8 cellular contexts compared by ENCODE assay signal in the genomic region with DNA sequence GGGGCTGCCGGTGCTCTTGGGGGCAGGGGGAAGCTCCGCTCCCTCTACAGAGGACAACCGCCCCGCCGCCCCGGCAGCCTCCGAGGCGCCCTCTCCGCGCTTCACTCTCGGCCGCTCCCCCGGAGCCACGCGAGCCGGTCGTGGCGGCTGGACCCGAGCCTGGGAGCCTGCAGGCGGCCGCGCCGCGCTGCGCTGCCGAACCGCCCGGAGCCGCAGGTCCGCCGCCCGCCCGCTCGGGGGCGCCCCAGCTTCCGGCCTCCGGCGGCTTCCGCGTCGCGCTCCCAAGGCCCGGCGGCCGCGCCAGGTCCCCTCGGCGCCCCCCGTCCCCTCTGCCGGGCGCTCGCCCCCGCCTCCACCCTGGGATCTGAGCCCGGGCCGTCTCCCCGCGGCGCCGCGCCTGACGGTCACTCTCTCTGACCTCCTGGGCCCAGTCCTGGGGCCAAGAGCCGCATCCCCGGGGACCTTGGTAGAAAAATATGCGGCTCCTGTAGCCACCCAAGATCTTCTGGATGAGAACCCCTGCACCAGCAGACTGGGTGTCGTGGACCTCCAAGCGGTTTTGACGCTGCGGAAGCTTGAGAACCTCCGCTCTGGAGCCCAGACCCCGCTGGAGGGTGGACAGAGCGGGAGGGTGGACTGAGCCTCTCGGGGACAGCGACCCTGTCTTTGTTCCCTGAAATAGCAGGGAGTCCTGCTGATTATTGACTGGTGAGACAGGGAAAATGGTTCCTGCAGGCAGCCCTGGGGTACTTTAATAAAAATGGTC. TPM values are rescaled to one million over a fixed set of nuclear protein-coding genes. Genes with fewer than 3 reads are reported as not detected.
DNase-seq lines count a peak whose midpoint lies in the region; ATAC-seq, FAIRE-seq and TF ChIP-seq lines count a peak whose summit lies in the region.

No MANE protein-coding gene starts in this region.

- H3K27ac Mint-ChIP-seq in activated naive CD4-positive, alpha-beta T cell treated with anti-CD3 and anti-CD28 coated beads, Interleukin-2, amount 10 ng/mL, durations not matched to agents 7 days and 5 days = no peak overlapping the region

- H3K36me3 Mint-ChIP-seq in activated naive CD4-positive, alpha-beta T cell treated with anti-CD3 and anti-CD28 coated beads, Interleukin-2, amount 10 ng/mL, durations not matched to agents 7 days and 5 days = no peaks in the 10 kb centered on the region

- no peak overlapping the region for H3K9ac ChIP-seq in rectal smooth muscle tissue (ENCODE audit: low read length)

- intact Hi-C loops in heart right ventricle (cut with DNase I) = loop anchor here in 6 of 10 donors (2.0 to 5.0 kb wide), 5 partner anchors 33 to 263 kb away; no protein-coding TSS in a partner anchor

- peak in 6 of 9 donors; percentile 18 to 72 (median 52) for TF ChIP-seq CTCF in heart right ventricle (IDR thresholded peaks at IDR 0.05)

- H3K4me3 ChIP-seq in heart right ventricle (peak overlapping the region; percentile 47 to 79 (median 66)), rectal smooth muscle tissue (ENCODE audit: low read length) (peak overlapping the region; percentile 58)

- peak; percentile 86 for DNase-seq in GM12891 (ENCODE audit: insufficient read length, low spot score)
- peak; percentile 77 for DNase-seq in OCI-M1 (lab: John Stamatoyannopoulos, UW)
- peak; percentile 75 for DNase-seq in activated naive CD4-positive, alpha-beta T cell treated with anti-CD3 and anti-CD28 coated beads, Interleukin-2, amount 10 ng/mL, durations not matched to agents 7 days and 5 days
- DNase-seq in heart right ventricle = peak; percentile 44 to 77
- DNase-seq in cerebellar nuclear complex (lab: John Stamatoyannopoulos, UW) = no peak
- DNase-seq in NCI-H187 (lab: John Stamatoyannopoulos, UW) = no peak

- H3K4me1 ChIP-seq in heart right ventricle (peaks cover 0 to 34% (median 15%) of the 10 kb centered on the region in 9 donors), rectal smooth muscle tissue (ENCODE audit: control insufficient read depth, insufficient read depth, low read length) (peaks cover 10% of the 10 kb centered on the region)

- ATAC-seq in HG02763 (IDR thresholded peaks at IDR 0.05; ENCODE audit: unreplicated experiment) = peak; percentile 41
- ATAC-seq in heart right ventricle = peak; percentile 46 to 85 (median 72)

- peaks cover 45% of the 10 kb centered on the region for H3K27me3 Mint-ChIP-seq in activated naive CD4-positive, alpha-beta T cell treated with anti-CD3 and anti-CD28 coated beads, Interleukin-2, amount 10 ng/mL, durations not matched to agents 7 days and 5 days

- WGBS in heart right ventricle, 2 donors = 3% methylated on average over 48 to 73 of the region's 73 CpGs

- H3K4me3 Mint-ChIP-seq in activated naive CD4-positive, alpha-beta T cell treated with anti-CD3 and anti-CD28 coated beads, Interleukin-2, amount 10 ng/mL, durations not matched to agents 7 days and 5 days = peak overlapping the region; percentile 72

- peak overlapping the region in 9 of 10 donors; percentile 66 to 92 (median 83) for H3K27ac ChIP-seq in heart right ventricle
- H3K27ac ChIP-seq in rectal smooth muscle tissue (ENCODE audit: low read depth, low read length) = no peak overlapping the region

- H3K9me3 Mint-ChIP-seq in activated naive CD4-positive, alpha-beta T cell treated with anti-CD3 and anti-CD28 coated beads, Interleukin-2, amount 10 ng/mL, durations not matched to agents 7 days and 5 days = no peaks in the 10 kb centered on the region

- H3K27me3 ChIP-seq in heart right ventricle (no peaks in the 10 kb centered on the region), rectal smooth muscle tissue (ENCODE audit: control insufficient read depth, insufficient read depth, low read length) (no peaks in the 10 kb centered on the region)

- peaks cover 0 to under 1% (median 0%) of the 10 kb centered on the region in 11 donors for H3K9me3 ChIP-seq in heart right ventricle

- peaks cover 33% of the 10 kb centered on the region for H3K4me1 Mint-ChIP-seq in activated naive CD4-positive, alpha-beta T cell treated with anti-CD3 and anti-CD28 coated beads, Interleukin-2, amount 10 ng/mL, durations not matched to agents 7 days and 5 days

- CTCF ChIA-PET in activated naive CD4-positive, alpha-beta T cell treated with anti-CD3 and anti-CD28 coated beads, Interleukin-2, amount 10 ng/mL, durations not matched to agents 7 days and 5 days (lab: Charles Lee) = interaction anchor here (0.6 to 4.7 kb wide), 14 partner anchors 7 to 295 kb away, joined by 3 to 26 read pairs (median 4); partner anchors contain the start of gene SERTAD2

- FAIRE-seq in GM12891 (lab: Jason Lieb, UNC) = peak; percentile 81

- H3K36me3 ChIP-seq in heart right ventricle (no peaks in the 10 kb centered on the region), rectal smooth muscle tissue (ENCODE audit: control insufficient read depth, insufficient read depth, low read length) (no peaks in the 10 kb centered on the region)

- peak; percentile 45; the same call in 1 of the 2 replicates for TF ChIP-seq POLR2A in GM12891 (IDR thresholded peaks at IDR 0.05; ENCODE audit: low read depth, low read length)

TF ChIP-seq in GM12891, 5 proteins besides CTCF, POLR2A, EP300 and RAD21:
- TF ChIP-seq TAF1 (IDR thresholded peaks at IDR 0.05; ENCODE audit: low read depth, low read length) = peak; percentile 49; the same call in 1 of the 2 replicates
- TF ChIP-seq PAX5 (IDR thresholded peaks at IDR 0.05; ENCODE audit: insufficient read depth, low read length, severe bottlenecking) = peak; percentile 43
- peak; percentile 44 for TF ChIP-seq POLR2AphosphoS5 (IDR thresholded peaks at IDR 0.05; ENCODE audit: low read depth, low read length)
- TF ChIP-seq SPI1 (IDR thresholded peaks at IDR 0.05; ENCODE audit: low read depth, low read length) = no peak
TF ChIP-seq in GM12891: peak in this region for 3.

RNA-seq across cellular contexts. Expression of gene SERTAD2, which starts 44.3 kb away (rescaled TPM):
- polyA plus RNA-seq in GM12891 (2012; ENCODE audit: low read depth, missing spikeins) = 16.5 TPM
- 10 to 100 TPM; 11.3 to 20.9 (median 16.6) TPM for total RNA-seq in heart right ventricle
- 1 to 10 TPM; 5.6 to 6.3 TPM for polyA plus RNA-seq in heart right ventricle

Comparison
In these comparisons a context has a peak if more than half of its experiments do, and no peak if none do; other contexts are left out.
1. DNase-seq: peak in GM12891 (single experiment), OCI-M1 (single experiment), activated naive CD4-positive, alpha-beta T cell treated with anti-CD3 and anti-CD28 coated beads, Interleukin-2, amount 10 ng/mL, durations not matched to agents 7 days and 5 days (single experiment) and heart right ventricle (2 of 2); none in cerebellar nuclear complex (0 of 2) and NCI-H187 (0 of 2).